Comparison of ENCODE assay signal across 11 cellular contexts in the genomic region with DNA sequence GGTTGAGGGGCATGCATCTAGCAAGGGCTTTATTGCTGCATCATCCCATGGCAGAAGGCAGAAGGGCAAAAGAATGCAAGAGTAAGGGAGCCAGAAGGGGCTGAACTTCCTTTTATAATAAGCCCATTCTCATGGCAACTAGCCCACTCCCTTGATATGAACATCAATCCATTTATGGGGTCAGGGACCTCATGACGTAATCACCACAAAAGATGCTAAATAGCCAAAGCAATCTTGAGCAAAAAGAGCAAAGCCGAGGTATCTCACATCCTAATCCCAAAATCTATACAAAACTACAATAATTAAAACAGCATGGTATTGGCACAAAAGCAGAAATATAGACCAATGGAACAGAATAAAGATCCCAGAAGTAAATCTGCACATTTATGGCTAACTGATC.
"Had no signal": no experiment of that assay in that cellular context is flagged by ENCODE, and none has a peak within 500 bp of the region (broad histone marks: within the 10 kb centered on the region; RNA-seq: fewer than 3 reads in every experiment).

No MANE protein-coding gene starts in this region.

- H3K4me3 ChIP-seq: GM23248, GM23338, HAP-1 had no signal

- FAIRE-seq: H1, H54 had no signal

- H2AFZ ChIP-seq: GM23248, GM23338 had no signal

- H3K36me3 ChIP-seq: HAP-1 had no signal

- H3K9me3 ChIP-seq: HAP-1 had no signal

- H3K4me2 ChIP-seq: GM23338 had no signal

- H3K4me1 ChIP-seq: HAP-1 had no signal

- H3K9ac ChIP-seq: GM23248 had no signal

- H3K27ac ChIP-seq: GM23248 had no signal

- ATAC-seq: GM23338, HCT116 had no signal

- DNase-seq: GM23248, GOT3, H7, H9, HCEC 1CT, HFFc6 had no signal
